13 cellular contexts compared by ENCODE assay signal in the genomic region with DNA sequence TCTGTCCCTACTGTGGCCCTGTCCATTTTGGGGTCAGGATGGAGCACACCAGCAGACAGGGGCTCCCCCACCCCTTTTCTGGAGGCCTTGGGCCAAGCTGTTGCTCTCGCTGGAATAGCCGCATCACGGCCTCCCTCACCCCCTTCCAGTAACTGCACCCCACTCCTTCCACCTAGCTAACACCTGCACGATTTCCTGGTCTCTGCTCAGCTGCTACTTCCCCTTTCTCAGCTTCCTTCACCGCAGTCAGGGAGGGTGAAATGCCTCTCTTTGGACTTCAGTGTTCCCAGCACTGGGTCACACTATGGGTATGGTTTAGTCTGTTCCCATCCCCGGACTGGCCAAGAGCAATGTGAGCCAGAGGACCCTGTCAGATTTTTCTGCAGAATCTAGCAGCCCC.
DNase-seq lines count a peak whose midpoint lies in the region; ATAC-seq, FAIRE-seq and TF ChIP-seq lines count a peak whose summit lies in the region.
"Had no signal": no experiment of that assay in that cellular context is flagged by ENCODE, and none has a peak within 500 bp of the region (broad histone marks: within the 10 kb centered on the region; RNA-seq: fewer than 3 reads in every experiment).

No MANE protein-coding gene starts in this region.

- in situ Hi-C loops in GM12878 (cut with MboI), result no loop called here

- RAD21 ChIA-PET in GM12878 (lab: Charles Lee; ENCODE audit: unreplicated experiment), result no interaction called here

- peak; percentile 94 for ATAC-seq in GM18870 (IDR thresholded peaks at IDR 0.05; ENCODE audit: unreplicated experiment)
- ATAC-seq in GM21447 (IDR thresholded peaks at IDR 0.05; ENCODE audit: unreplicated experiment), result peak; percentile 93
- peak; percentile 61 for ATAC-seq in HG03103 (IDR thresholded peaks at IDR 0.05; ENCODE audit: low read depth, unreplicated experiment)
- peak; percentile 50 for ATAC-seq in GM12878
- ATAC-seq in GM19463 (IDR thresholded peaks at IDR 0.05; ENCODE audit: unreplicated experiment), result no peak
- ATAC-seq in naive thymus-derived CD8-positive, alpha-beta T cell, result no peak
- no peak for ATAC-seq in GM19324 (IDR thresholded peaks at IDR 0.05; ENCODE audit: low FRiP score, unreplicated experiment)
- ATAC-seq: CD8-positive, alpha-beta T cell had no signal

- no peaks in the 10 kb centered on the region for H3K79me2 ChIP-seq in GM12878 (ENCODE audit: control insufficient read depth, insufficient read depth, low read length)

- H3K4me1 Mint-ChIP-seq in naive thymus-derived CD8-positive, alpha-beta T cell, result peaks cover 3 to 14% (median 5%) of the 10 kb centered on the region in 4 donors
- H3K4me1 Mint-ChIP-seq: neural crest cell had no signal

- no peaks in the 10 kb centered on the region for H4K20me1 ChIP-seq in GM12878 (ENCODE audit: control insufficient read depth, insufficient read depth)

- no peak overlapping the region for H3K27ac Mint-ChIP-seq in naive thymus-derived CD8-positive, alpha-beta T cell
- H3K27ac Mint-ChIP-seq: CD8-positive, alpha-beta T cell had no signal

- no peaks in the 10 kb centered on the region for H3K27me3 ChIP-seq in GM12878 (replicated peaks in 1 of 2; ENCODE audit: control insufficient read depth in 2 of 2, insufficient read depth in 2 of 2, low read length in 1 of 2)

- no peaks in the 10 kb centered on the region for H3K36me3 Mint-ChIP-seq in naive thymus-derived CD8-positive, alpha-beta T cell
- H3K36me3 Mint-ChIP-seq: CD8-positive, alpha-beta T cell had no signal

- 2% methylated on average over 6 of the region's 6 CpGs for WGBS in GM12878 (ENCODE audit: insufficient coverage, insufficient replicate concordance, low lambda C conversion rate, missing lambda C conversion rate)

- H2AFZ ChIP-seq in GM12878 (ENCODE audit: control insufficient read depth, low read depth, low read length), result no peak overlapping the region

- no peak for TF ChIP-seq EP300 in GM12878 (IDR thresholded peaks at IDR 0.05; ENCODE audit: borderline replicate concordance in 1 of 2, control insufficient read depth in 1 of 2, low read depth in 2 of 2, low read length in 2 of 2)

- H3K4me3 Mint-ChIP-seq in naive thymus-derived CD8-positive, alpha-beta T cell, result no peak overlapping the region
- H3K4me3 Mint-ChIP-seq: CD8-positive, alpha-beta T cell; neural crest cell had no signal

- no peaks in the 10 kb centered on the region for H3K36me3 ChIP-seq in GM12878 (ENCODE audit: control insufficient read depth in 2 of 2, insufficient read depth in 2 of 2, low read length in 1 of 2)

- no peak for DNase-seq in GM12878 (ENCODE audit: low read depth, low spot score)
- no peak for DNase-seq in naive thymus-derived CD8-positive, alpha-beta T cell
- no peak for DNase-seq in activated effector memory CD4-positive, alpha-beta T cell treated with anti-CD3 and anti-CD28 coated beads, Interleukin-2, amount 50 U/mL, for 16 hours
- DNase-seq: CD8-positive, alpha-beta T cell; NCI-H1694 treated with DMSO at 0.1 percent for 48 hours had no signal

- H3K9me3 ChIP-seq in GM12878 (replicated peaks; ENCODE audit: control insufficient read depth, insufficient read depth, low read length), result no peaks in the 10 kb centered on the region

- H3K27me3 Mint-ChIP-seq in naive thymus-derived CD8-positive, alpha-beta T cell, result peaks cover 6 to 29% (median 24%) of the 10 kb centered on the region in 5 donors

- no peak overlapping the region for H3K4me2 ChIP-seq in GM12878 (ENCODE audit: control insufficient read depth, insufficient read depth)
- H3K4me2 ChIP-seq: smooth muscle cell had no signal

- BruUV-seq in GM12878 (replicated peaks; lab: Mats Ljungman, UMichigan), result no TSS peak

- intact Hi-C loops in GM12878 (cut with micrococcal nuclease; ENCODE audit: unreplicated experiment), result no loop called here

- SMC1A ChIA-PET in GM12878 (lab: Charles Lee; ENCODE audit: uncharacterized antibody, unreplicated experiment), result interaction anchor here (1.0 kb wide), 1 partner anchor 10 kb away, joined by 4 read pairs; no protein-coding TSS in a partner anchor

- H3K4me1 ChIP-seq in GM12878 (ENCODE audit: control insufficient read depth, insufficient read depth, low read length), result no peaks in the 10 kb centered on the region

- no peak overlapping the region for H3K9ac ChIP-seq in GM12878 (ENCODE audit: control insufficient read depth, insufficient read depth, low read length)

- TF ChIP-seq POLR2A in GM12878 (IDR thresholded peaks at IDR 0.05; ENCODE audit: low read depth, low read length), result no peak

- H3K27ac ChIP-seq in GM12878 (ENCODE audit: control insufficient read depth, insufficient read depth), result no peak overlapping the region

- no peak for FAIRE-seq in GM12878 (lab: Jason Lieb, UNC)
- FAIRE-seq: H54 had no signal

- H3K4me3 ChIP-seq in GM12878, result no peak overlapping the region
- H3K4me3 ChIP-seq: smooth muscle cell had no signal

- TF ChIP-seq RAD21 in GM12878 (IDR thresholded peaks at IDR 0.05; ENCODE audit: insufficient read depth, low read depth, low read length), result no peak

- CTCF ChIA-PET in GM12878 (lab: Yijun Ruan, JAX), result interaction anchor here (1.1 kb wide), 1 partner anchor 56 kb away, joined by 3 read pairs; no protein-coding TSS in a partner anchor

- TF ChIP-seq CTCF in GM12878 (IDR thresholded peaks at IDR 0.05 in 2 of 3, conservative IDR thresholded peaks at IDR 0.05 in 1 of 3; ENCODE audit: control insufficient read depth in 2 of 3, extremely low read depth in 1 of 3, insufficient read depth in 1 of 3, low read depth in 3 of 3, low read length in 3 of 3), result no peak

- H3K9me3 Mint-ChIP-seq in naive thymus-derived CD8-positive, alpha-beta T cell, result no peaks in the 10 kb centered on the region
- H3K9me3 Mint-ChIP-seq: CD8-positive, alpha-beta T cell; neural crest cell had no signal

- POLR2A ChIA-PET in GM12878 (lab: Charles Lee), result no interaction called here
- POLR2A ChIA-PET in naive thymus-derived CD8-positive, alpha-beta T cell (lab: Charles Lee), result no interaction called here

TF ChIP-seq in GM12878, 131 proteins besides CTCF, POLR2A, EP300 and RAD21:
- TF ChIP-seq ZNF622 (IDR thresholded peaks at IDR 0.05) (no peak), SPI1 (IDR thresholded peaks at IDR 0.05; ENCODE audit: borderline replicate concordance, insufficient read depth, low read depth, low read length) (peak; percentile 13; the same call in 1 of the 2 replicates)
TF ChIP-seq in GM12878: peak in this region for 1.

Comparison
In these comparisons a context has a peak if more than half of its experiments do, and no peak if none do; other contexts are left out.
1. ATAC-seq: peak in GM18870 (single experiment), GM21447 (single experiment), HG03103 (single experiment) and GM12878 (single experiment); none in GM19463 (single experiment), naive thymus-derived CD8-positive, alpha-beta T cell (0 of 2) and GM19324 (single experiment).